Comparison of ENCODE assay signal across 8 cellular contexts in genomic region chr3:158313344-158313927, GRCh38.
DNase-seq lines count a peak whose midpoint lies in the region; ATAC-seq, FAIRE-seq and TF ChIP-seq lines count a peak whose summit lies in the region.

No MANE protein-coding gene starts in this region.

- H3K27me3 Mint-ChIP-seq in MCF 10A (ENCODE audit: insufficient read depth, unreplicated experiment) = no peaks in the 10 kb centered on the region

- no peaks in the 10 kb centered on the region for H3K9me3 ChIP-seq in breast epithelium

- intact Hi-C loops in MCF 10A (cut with micrococcal nuclease) = loop anchor here (1.0 to 5.0 kb wide), 6 partner anchors 119 to 781 kb away; partner anchors contain the start of gene RSRC1
- intact Hi-C loops in breast epithelium (cut with DNase I; ENCODE audit: low total_unique reads) = no loop called here

- no TSS peak for BruUV-seq in MCF 10A (replicated peaks; lab: Mats Ljungman, UMichigan)

- H3K27ac Mint-ChIP-seq in MCF 10A (ENCODE audit: low read depth, unreplicated experiment) = peak overlapping the region; percentile 25

- H3K4me3 ChIP-seq in breast epithelium = no peak overlapping the region

- peak; percentile 44 for ATAC-seq in HG03108 (IDR thresholded peaks at IDR 0.05; ENCODE audit: unreplicated experiment)

- TF ChIP-seq POLR2A in breast epithelium (IDR thresholded peaks at IDR 0.05) = no peak

- H3K4me1 ChIP-seq in breast epithelium = no peaks in the 10 kb centered on the region

- no peaks in the 10 kb centered on the region for H3K36me3 Mint-ChIP-seq in MCF 10A (ENCODE audit: insufficient read depth, unreplicated experiment)

- H3K27me3 ChIP-seq in breast epithelium = no peaks in the 10 kb centered on the region

- POLR2A ChIA-PET in MCF 10A (lab: Yijun Ruan, JAX) = no interaction called here

- peaks cover 5% of the 10 kb centered on the region for H3K4me1 Mint-ChIP-seq in MCF 10A (ENCODE audit: insufficient read depth, unreplicated experiment)

- TF ChIP-seq CTCF in MCF 10A (IDR thresholded peaks at IDR 0.05; ENCODE audit: unreplicated experiment) = peak; percentile 38
- TF ChIP-seq CTCF in breast epithelium (IDR thresholded peaks at IDR 0.05) = no peak

- H3K9me3 Mint-ChIP-seq in MCF 10A (ENCODE audit: unreplicated experiment) = no peaks in the 10 kb centered on the region

- DNase-seq in MCF 10A (ENCODE audit: unreplicated experiment) = peak; percentile 52
- no peak for DNase-seq in breast epithelium (ENCODE audit: low spot score in 2 of 2)
- peak; percentile 7 for DNase-seq in NCI-H748 treated with DMSO at 0.1 percent for 48 hours (lab: John Stamatoyannopoulos, UW)
- DNase-seq in epithelial cell of prostate (ENCODE audit: low read depth, low spot score) = peak; percentile 5
- peak; percentile 6 for DNase-seq in urothelium cell line (ENCODE audit: low spot score)
- no peak for DNase-seq in cerebellum (ENCODE audit: low spot score)
- no peak for DNase-seq in GM19240 (ENCODE audit: insufficient read length, low spot score)

- H3K4me3 Mint-ChIP-seq in MCF 10A (ENCODE audit: unreplicated experiment) = no peak overlapping the region

- no peak for FAIRE-seq in urothelium cell line (lab: Jason Lieb, UNC)

- H3K27ac ChIP-seq in breast epithelium (no peak overlapping the region), epithelial cell of prostate (no peak overlapping the region)

- CTCF ChIA-PET in MCF 10A (lab: Yijun Ruan, JAX) = interaction anchor here (0.6 to 2.5 kb wide), 13 partner anchors 13 to 707 kb away, joined by 3 to 5 read pairs (median 3); no protein-coding TSS in a partner anchor

- H3K36me3 ChIP-seq in breast epithelium = no peaks in the 10 kb centered on the region

Comparison
In these comparisons a context has a peak if more than half of its experiments do, and no peak if none do; other contexts are left out.
1. DNase-seq: peak in MCF 10A (single experiment), NCI-H748 treated with DMSO at 0.1 percent for 48 hours (single experiment), epithelial cell of prostate (single experiment) and urothelium cell line (single experiment); none in breast epithelium (0 of 2), cerebellum (single experiment) and GM19240 (single experiment).